ENCODE assay signal across 8 cellular contexts in the genomic region with DNA sequence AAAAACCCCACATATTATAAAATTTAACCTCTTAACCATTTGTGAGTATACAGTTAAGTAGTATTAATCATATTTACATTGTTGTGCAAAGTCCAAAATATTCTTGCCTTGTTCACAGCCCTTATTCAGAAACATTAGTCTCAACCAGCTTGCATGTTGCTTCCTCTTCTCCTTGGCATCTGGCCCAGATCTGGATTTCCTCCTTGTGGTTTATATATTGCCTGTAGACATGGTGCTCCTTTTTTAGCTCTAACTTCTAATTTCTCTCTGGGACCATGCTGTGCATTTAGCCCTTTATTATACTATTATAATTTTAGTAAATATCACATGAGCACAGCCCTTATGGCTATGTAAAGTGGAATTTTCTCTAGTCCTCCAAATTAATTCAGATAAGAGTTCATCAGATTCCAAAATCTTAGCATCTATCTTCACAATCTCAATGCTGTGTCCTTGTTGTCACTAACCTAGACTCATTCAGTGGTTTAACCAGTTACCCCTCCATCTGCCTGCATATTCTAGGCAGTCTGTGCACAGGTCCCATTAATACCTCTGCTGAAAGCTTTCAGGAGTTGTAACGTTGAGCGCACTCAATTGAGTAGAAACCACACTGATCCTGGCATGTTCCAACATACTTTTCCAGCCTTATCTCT. TPM values are rescaled to one million over a fixed set of nuclear protein-coding genes. Genes with fewer than 3 reads are reported as not detected.
DNase-seq lines count a peak whose midpoint lies in the region; ATAC-seq and TF ChIP-seq lines count a peak whose summit lies in the region.

No MANE protein-coding gene starts in this region.

- ATAC-seq in HG02981 (IDR thresholded peaks at IDR 0.05; ENCODE audit: unreplicated experiment) (peak; percentile 59), GM19324 (IDR thresholded peaks at IDR 0.05; ENCODE audit: low FRiP score, unreplicated experiment) (no peak)

- H3K4me2 ChIP-seq in mesendoderm (ENCODE audit: low read length) = no peak overlapping the region

- no peaks in the 10 kb centered on the region for H3K79me2 ChIP-seq in mesendoderm (ENCODE audit: control insufficient read depth, insufficient read depth, low read length)

- no peak overlapping the region for H3K27ac ChIP-seq in SJCRH30
- H3K27ac ChIP-seq in rectal smooth muscle tissue (ENCODE audit: low read depth, low read length) = peak overlapping the region; percentile 74
- H3K27ac ChIP-seq in mesendoderm (ENCODE audit: low read depth, low read length) = no peak overlapping the region

- no peak overlapping the region for H2BK15ac ChIP-seq in mesendoderm (replicated peaks; ENCODE audit: low read depth)

- no peak overlapping the region for H2BK5ac ChIP-seq in mesendoderm (ENCODE audit: low read length)

- H3K36me3 ChIP-seq in SJCRH30 = no peaks in the 10 kb centered on the region
- no peaks in the 10 kb centered on the region for H3K36me3 ChIP-seq in rectal smooth muscle tissue (ENCODE audit: control insufficient read depth, insufficient read depth, low read length)
- no peaks in the 10 kb centered on the region for H3K36me3 ChIP-seq in mesendoderm (ENCODE audit: control insufficient read depth, insufficient read depth, low read length)

- H4K8ac ChIP-seq in mesendoderm (ENCODE audit: low read depth, low read length) = no peak overlapping the region

- no peak overlapping the region for H3K56ac ChIP-seq in mesendoderm (ENCODE audit: low read length)

- H3K4ac ChIP-seq in mesendoderm (ENCODE audit: low read depth, low read length) = no peak overlapping the region

- no peaks in the 10 kb centered on the region for H3K9me3 ChIP-seq in SJCRH30 (replicated peaks)

- H4K5ac ChIP-seq in mesendoderm (ENCODE audit: low read length) = no peak overlapping the region

- no peak overlapping the region for H2AK5ac ChIP-seq in mesendoderm (ENCODE audit: low read length)

- H3K79me1 ChIP-seq in mesendoderm (ENCODE audit: low read length) = no peaks in the 10 kb centered on the region

- H2BK120ac ChIP-seq in mesendoderm (ENCODE audit: low read depth, low read length) = no peak overlapping the region

- no peaks in the 10 kb centered on the region for H3K27me3 ChIP-seq in SJCRH30
- H3K27me3 ChIP-seq in rectal smooth muscle tissue (ENCODE audit: control insufficient read depth, insufficient read depth, low read length) = no peaks in the 10 kb centered on the region
- H3K27me3 ChIP-seq in mesendoderm (ENCODE audit: insufficient read depth, low read length, poor library complexity) = no peaks in the 10 kb centered on the region

- H3K4me3 ChIP-seq in SJCRH30 = no peak overlapping the region
- H3K4me3 ChIP-seq in fibroblast of pulmonary artery (replicated peaks; ENCODE audit: low read depth, low read length) = no peak overlapping the region
- H3K4me3 ChIP-seq in rectal smooth muscle tissue (ENCODE audit: low read length) = no peak overlapping the region
- no peak overlapping the region for H3K4me3 ChIP-seq in mesendoderm (ENCODE audit: low read length)

- H3K9ac ChIP-seq in rectal smooth muscle tissue (ENCODE audit: low read length) (no peak overlapping the region), mesendoderm (ENCODE audit: low read length) (no peak overlapping the region)

- peak; percentile 55 for DNase-seq in NCI-H2171 treated with DMSO at 0.1 percent for 48 hours (lab: John Stamatoyannopoulos, UW)
- DNase-seq in NCI-H2171 (lab: John Stamatoyannopoulos, UW) = no peak
- DNase-seq in SJCRH30 = peak; percentile 75 to 88
- peak; percentile 93 for DNase-seq in fibroblast of pulmonary artery (ENCODE audit: low read depth)
- no peak for DNase-seq in mesendoderm

- TF ChIP-seq CTCF in fibroblast of pulmonary artery (IDR thresholded peaks at IDR 0.05; ENCODE audit: low read length, missing control alignments) = no peak

- WGBS in mesendoderm (ENCODE audit: extremely low coverage, insufficient coverage, low lambda C conversion rate) = no CpG with 5 or more reads among the region's 2 CpGs

- no peak overlapping the region for H3K18ac ChIP-seq in mesendoderm (ENCODE audit: low read length)

- H3K4me1 ChIP-seq in SJCRH30 (peaks cover 22% of the 10 kb centered on the region), rectal smooth muscle tissue (ENCODE audit: control insufficient read depth, insufficient read depth, low read length) (peaks cover 31% of the 10 kb centered on the region), mesendoderm (ENCODE audit: control insufficient read depth, low read depth, low read length) (no peaks in the 10 kb centered on the region)

- H3K23ac ChIP-seq in mesendoderm (ENCODE audit: low read length) = no peak overlapping the region

RNA-seq across cellular contexts. Expression of a gene that starts 7.9 kb away (rescaled TPM):
- 3.6 and 4.4 TPM in 2 replicates for total RNA-seq in SJCRH30 (2014; rRNA removed; shearing (Covaris generic))
- polyA plus RNA-seq in mesendoderm (2013, experiment 1 of 2) = 0.11 TPM
- 0.17 TPM for polyA plus RNA-seq in mesendoderm (2013, experiment 2 of 2)

RNA-seq across cellular contexts. Expression of a gene that starts 45.9 kb away (rescaled TPM):
- total RNA-seq in SJCRH30 (2014; rRNA removed; shearing (Covaris generic)) = 28.4 and 40.1 TPM in 2 replicates
- polyA plus RNA-seq in mesendoderm (2013, experiment 1 of 2) = 28.5 TPM
- 29.5 TPM for polyA plus RNA-seq in mesendoderm (2013, experiment 2 of 2)

Comparison
In these comparisons a context has a peak if more than half of its experiments do, and no peak if none do; other contexts are left out.
1. DNase-seq: peak in NCI-H2171 treated with DMSO at 0.1 percent for 48 hours (single experiment), SJCRH30 (2 of 2) and fibroblast of pulmonary artery (single experiment); none in NCI-H2171 (single experiment) and mesendoderm (single experiment).